In the genomic region with DNA sequence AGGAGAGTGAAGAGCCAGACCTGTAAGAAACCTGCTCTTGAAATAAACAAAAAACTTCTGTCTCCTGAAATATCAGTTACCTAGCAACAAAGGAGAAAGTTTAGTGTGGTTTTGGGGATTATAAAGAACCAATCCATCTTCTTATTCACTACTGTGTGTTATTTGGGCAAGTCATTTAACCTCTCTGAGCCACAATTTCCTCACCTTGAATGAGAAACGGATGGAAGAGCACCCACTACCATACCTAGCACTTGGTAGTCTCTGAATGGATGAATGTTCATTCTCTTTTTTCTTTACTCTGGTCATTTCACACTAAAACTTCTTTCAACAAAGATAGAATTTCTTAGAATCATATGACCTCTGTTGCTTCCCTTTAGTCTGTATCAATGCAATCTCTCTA, we compare ENCODE assay signal across 30 cellular contexts. TPM values are rescaled to one million over a fixed set of nuclear protein-coding genes. Genes with fewer than 3 reads are reported as not detected.
DNase-seq lines count a peak whose midpoint lies in the region; ATAC-seq and TF ChIP-seq lines count a peak whose summit lies in the region.
"Had no signal": no experiment of that assay in that cellular context is flagged by ENCODE, and none has a peak within 500 bp of the region (broad histone marks: within the 10 kb centered on the region; RNA-seq: fewer than 3 reads in every experiment).

No MANE protein-coding gene starts in this region.

- H3K4me2 ChIP-seq in H9 (ENCODE audit: insufficient read depth, insufficient read length, low read length), result no peak overlapping the region
- H3K4me2 ChIP-seq: KMS-11 had no signal

- no peak overlapping the region for H2BK12ac ChIP-seq in H9 (ENCODE audit: insufficient read length, low read depth, low read length)

- ATAC-seq in CD4-positive, alpha-beta T cell (ENCODE audit: poor library complexity), result no peak
- ATAC-seq in HG03039 (IDR thresholded peaks at IDR 0.05; ENCODE audit: unreplicated experiment), result no peak
- ATAC-seq: HCT116; left ventricle myocardium superior; naive thymus-derived CD4-positive, alpha-beta T cell; PC-3 had no signal

- H3K4me1 Mint-ChIP-seq in CD4-positive, alpha-beta T cell (ENCODE audit: low read depth), result peaks cover 37% of the 10 kb centered on the region
- peaks cover 10 to 19% of the 10 kb centered on the region in 2 experiments for H3K4me1 Mint-ChIP-seq in H9
- peaks cover 31% of the 10 kb centered on the region for H3K4me1 Mint-ChIP-seq in nephron progenitor cell
- H3K4me1 Mint-ChIP-seq: activated B cell treated with CpG ODN at 0.5 μM for 24 hours had no signal

- no peak overlapping the region for H3K18ac ChIP-seq in H9 (ENCODE audit: insufficient read length, low read depth, low read length)

- H3K9ac ChIP-seq in H9 (ENCODE audit: extremely low read depth, insufficient read length, low read length), result no peak overlapping the region
- H3K9ac ChIP-seq: KMS-11 had no signal

- no peaks in the 10 kb centered on the region for H3K27me3 ChIP-seq in CD4-positive, alpha-beta T cell (ENCODE audit: control insufficient read depth, insufficient read depth, low read length)
- no peaks in the 10 kb centered on the region for H3K27me3 ChIP-seq in H9 (ENCODE audit: insufficient read depth, low read length)
- H3K27me3 ChIP-seq: upper lobe of left lung had no signal

- H4K91ac ChIP-seq in H9 (ENCODE audit: insufficient read length, low read depth, low read length), result no peak overlapping the region

- H2BK15ac ChIP-seq in H9 (ENCODE audit: low read depth, low read length), result no peak overlapping the region

- H3K14ac ChIP-seq in H9 (ENCODE audit: insufficient read depth, low read length), result no peak overlapping the region

- no peak overlapping the region for H4K8ac ChIP-seq in H9 (replicated peaks; ENCODE audit: insufficient read length, low read depth, low read length)

- no peak overlapping the region for H3K4me3 Mint-ChIP-seq in CD4-positive, alpha-beta T cell
- H3K4me3 Mint-ChIP-seq in H9, result no peak overlapping the region
- H3K4me3 Mint-ChIP-seq in nephron progenitor cell, result no peak overlapping the region
- H3K4me3 Mint-ChIP-seq: activated B cell treated with CpG ODN at 0.5 μM for 24 hours; activated CD4-positive, alpha-beta memory T cell treated with anti-CD3 and anti-CD28 coated beads for 36 hours; activated naive CD8-positive, alpha-beta T cell treated with anti-CD3 and anti-CD28 coated beads for 36 hours; activated T-helper 1 cell treated with anti-CD3 and anti-CD28 coated beads, Interleukin-12 subunit alpha, Interleukin-12 subunit beta, Interleukin-2, Interleukin-4 antibody, amounts not matched to agents 30 ng/mL and 10 ng/mL and 1 ng/mL, durations not matched to agents 14 hours and 24 hours and 36 hours; naive thymus-derived CD4-positive, alpha-beta T cell had no signal

- peak overlapping the region; percentile 52 for H3K27ac Mint-ChIP-seq in CD4-positive, alpha-beta T cell
- 0 out of 7 replicates have a peak overlapping the region, but pooled peaks of 2 of the 3 experiments have one; percentile 26 to 28 for H3K27ac Mint-ChIP-seq in H9
- peak overlapping the region; percentile 80 for H3K27ac Mint-ChIP-seq in nephron progenitor cell
- H3K27ac Mint-ChIP-seq: activated B cell treated with CpG ODN at 0.5 μM for 24 hours; activated CD4-positive, alpha-beta memory T cell treated with anti-CD3 and anti-CD28 coated beads for 36 hours; activated naive CD8-positive, alpha-beta T cell treated with anti-CD3 and anti-CD28 coated beads for 36 hours; activated T-helper 1 cell treated with anti-CD3 and anti-CD28 coated beads, Interleukin-12 subunit alpha, Interleukin-12 subunit beta, Interleukin-2, Interleukin-4 antibody, amounts not matched to agents 30 ng/mL and 10 ng/mL and 1 ng/mL, durations not matched to agents 14 hours and 24 hours and 36 hours had no signal

- CTCF ChIA-PET in CD4-positive, alpha-beta T cell (lab: Charles Lee), result no interaction called here

- intact Hi-C loops in CD4-positive, alpha-beta T cell (cut with DNase I, micrococcal nuclease), result no loop called here

- H3K23ac ChIP-seq in H9 (ENCODE audit: insufficient read length, low read depth, low read length), result no peak overlapping the region

- no peaks in the 10 kb centered on the region; the same call in 1 of the 2 replicates for H3K4me1 ChIP-seq in H9 (ENCODE audit: insufficient read depth, low read length)

- H3K56ac ChIP-seq in H9 (ENCODE audit: insufficient read length, low read depth, low read length), result no peak overlapping the region

- no peak overlapping the region for H2BK5ac ChIP-seq in H9 (ENCODE audit: insufficient read length, low read length)

- H3T11ph ChIP-seq in H9 (ENCODE audit: low read length), result no peak overlapping the region

- H4K5ac ChIP-seq in H9 (ENCODE audit: insufficient read length, low read depth, low read length), result no peak overlapping the region

- no peaks in the 10 kb centered on the region for H3K9me3 ChIP-seq in CD4-positive, alpha-beta T cell (ENCODE audit: control insufficient read depth, low read length)
- no peaks in the 10 kb centered on the region for H3K9me3 ChIP-seq in H9 (ENCODE audit: control insufficient read depth, low read depth, low read length)
- H3K9me3 ChIP-seq: upper lobe of left lung had no signal

- POLR2A ChIA-PET in CD4-positive, alpha-beta T cell (lab: Charles Lee), result no interaction called here

- H3K27ac ChIP-seq in CD4-positive, alpha-beta T cell (ENCODE audit: low read depth, low read length), result no peak overlapping the region
- no peak overlapping the region for H3K27ac ChIP-seq in H9 (ENCODE audit: insufficient read length, low read depth, low read length)
- H3K27ac ChIP-seq: KMS-11, upper lobe of left lung had no signal

- no peak overlapping the region for H3K4ac ChIP-seq in H9 (ENCODE audit: low read depth, low read length)

- no peaks in the 10 kb centered on the region for H3K27me3 Mint-ChIP-seq in CD4-positive, alpha-beta T cell
- H3K27me3 Mint-ChIP-seq in H9 (ENCODE audit: low read depth), result no peaks in the 10 kb centered on the region
- no peaks in the 10 kb centered on the region for H3K27me3 Mint-ChIP-seq in nephron progenitor cell (ENCODE audit: low read depth, poor library complexity)
- H3K27me3 Mint-ChIP-seq: activated B cell treated with CpG ODN at 0.5 μM for 24 hours; activated CD4-positive, alpha-beta memory T cell treated with anti-CD3 and anti-CD28 coated beads for 36 hours; activated naive CD8-positive, alpha-beta T cell treated with anti-CD3 and anti-CD28 coated beads for 36 hours; naive thymus-derived CD4-positive, alpha-beta T cell had no signal

- H2BK120ac ChIP-seq in H9 (ENCODE audit: low read depth, low read length, poor library complexity, severe bottlenecking), result no peak overlapping the region

- no peaks in the 10 kb centered on the region for H3K23me2 ChIP-seq in H9 (ENCODE audit: insufficient read length, low read depth, low read length, poor library complexity, severe bottlenecking)

- peaks cover 2% of the 10 kb centered on the region for H3K79me1 ChIP-seq in H9 (ENCODE audit: insufficient read depth, low read depth, low read length, poor library complexity, severe bottlenecking)

- DNase-seq in CD4-positive, alpha-beta T cell, result no peak
- DNase-seq in H9 (no peak), amniotic epithelial cell (ENCODE audit: low read depth) (peak; percentile 31), nephron progenitor cell (no peak), NCI-H187 (lab: John Stamatoyannopoulos, UW) (no peak), NCI-H1436 treated with DMSO at 0.1 percent for 48 hours (lab: John Stamatoyannopoulos, UW) (no peak)
- DNase-seq: activated B cell treated with CpG ODN at 0.5 μM for 24 hours; activated CD4-positive, alpha-beta memory T cell treated with anti-CD3 and anti-CD28 coated beads for 36 hours; activated CD8-positive, alpha-beta memory T cell treated with anti-CD3 and anti-CD28 coated beads, Interleukin-2, amount 50 U/mL, for 4 hours; activated naive CD8-positive, alpha-beta T cell treated with anti-CD3 and anti-CD28 coated beads for 36 hours; C1 segment of cervical spinal cord; caudate nucleus; dermis blood vessel endothelial cell; left ventricle myocardium superior; midbrain; naive thymus-derived CD4-positive, alpha-beta T cell; NCI-H1694 treated with DMSO at 0.1 percent for 48 hours; NCI-H2171; NCI-H524; NK-92 treated with Interleukin-12 subunit alpha and Interleukin-12 subunit beta, amount 100 ng/mL, for 24 hours; nucleus accumbens; PC-3; SHP77; stimulated activated CD4-positive, alpha-beta T cell treated with anti-CD3 and anti-CD28 coated beads, Interleukin-1b, Interleukin-23, amount 100 ng/mL, for 48 hours; T-helper 9 cell; upper lobe of left lung had no signal

- H2BK20ac ChIP-seq in H9 (ENCODE audit: low read depth, low read length, poor library complexity, severe bottlenecking), result no peak overlapping the region

- H4K20me1 ChIP-seq in H9 (ENCODE audit: control insufficient read depth, insufficient read depth, insufficient read length), result no peaks in the 10 kb centered on the region

- H3K36me3 Mint-ChIP-seq in CD4-positive, alpha-beta T cell (ENCODE audit: low read depth), result peaks cover 13% of the 10 kb centered on the region
- H3K36me3 Mint-ChIP-seq in H9 (ENCODE audit: insufficient read depth in 1 of 3, low read depth in 3 of 3) (peaks cover 0 to 17% (median 15%) of the 10 kb centered on the region in 3 experiments; a peak in 6 of 7 replicates), nephron progenitor cell (ENCODE audit: low read depth) (peaks cover 25% of the 10 kb centered on the region)

- no peak overlapping the region for H2AK5ac ChIP-seq in H9 (ENCODE audit: insufficient read length, low read length)

- H3K9me3 Mint-ChIP-seq in CD4-positive, alpha-beta T cell, result no peaks in the 10 kb centered on the region
- H3K9me3 Mint-ChIP-seq in H9 (no peaks in the 10 kb centered on the region; a peak in 2 of 5 replicates), nephron progenitor cell (no peaks in the 10 kb centered on the region)
- H3K9me3 Mint-ChIP-seq: activated B cell treated with CpG ODN at 0.5 μM for 24 hours; activated CD4-positive, alpha-beta memory T cell treated with anti-CD3 and anti-CD28 coated beads for 36 hours; activated naive CD8-positive, alpha-beta T cell treated with anti-CD3 and anti-CD28 coated beads for 36 hours; activated T-helper 1 cell treated with anti-CD3 and anti-CD28 coated beads, Interleukin-12 subunit alpha, Interleukin-12 subunit beta, Interleukin-2, Interleukin-4 antibody, amounts not matched to agents 30 ng/mL and 10 ng/mL and 1 ng/mL, durations not matched to agents 14 hours and 24 hours and 36 hours; naive thymus-derived CD4-positive, alpha-beta T cell had no signal

- no peaks in the 10 kb centered on the region; the same call in 1 of the 2 replicates for H3K79me2 ChIP-seq in H9 (ENCODE audit: insufficient read depth, low read length)

- no peak overlapping the region for H2AFZ ChIP-seq in H9 (ENCODE audit: low read length)

- TF ChIP-seq CTCF in CD4-positive, alpha-beta T cell (IDR thresholded peaks at IDR 0.05), result no peak
- TF ChIP-seq CTCF in H9 (conservative IDR thresholded peaks at IDR 0.05) (no peak), nephron progenitor cell (IDR thresholded peaks at IDR 0.05) (no peak)

- WGBS in H9 (ENCODE audit: extremely low coverage, insufficient read length, low lambda C conversion rate), result no CpG with 5 or more reads among the region's 1 CpG

RNA-seq across cellular contexts. Expression of a gene that starts 45.2 kb away (rescaled TPM):
- 1 to 10 TPM; 8.1 to 8.2 TPM for total RNA-seq in CD4-positive, alpha-beta T cell
- total RNA-seq in H9 (2021), result 40.9 and 42.2 TPM in 2 replicates

Comparison
In these comparisons a context has a peak if more than half of its experiments do, and no peak if none do; other contexts are left out.
1. H3K27ac Mint-ChIP-seq: peak in every context shown above with its lines; median percentile 80 in nephron progenitor cell; 52 in CD4-positive, alpha-beta T cell; 27 in H9.